Comparison of ENCODE assay signal across 1 cellular context in the genomic region with DNA sequence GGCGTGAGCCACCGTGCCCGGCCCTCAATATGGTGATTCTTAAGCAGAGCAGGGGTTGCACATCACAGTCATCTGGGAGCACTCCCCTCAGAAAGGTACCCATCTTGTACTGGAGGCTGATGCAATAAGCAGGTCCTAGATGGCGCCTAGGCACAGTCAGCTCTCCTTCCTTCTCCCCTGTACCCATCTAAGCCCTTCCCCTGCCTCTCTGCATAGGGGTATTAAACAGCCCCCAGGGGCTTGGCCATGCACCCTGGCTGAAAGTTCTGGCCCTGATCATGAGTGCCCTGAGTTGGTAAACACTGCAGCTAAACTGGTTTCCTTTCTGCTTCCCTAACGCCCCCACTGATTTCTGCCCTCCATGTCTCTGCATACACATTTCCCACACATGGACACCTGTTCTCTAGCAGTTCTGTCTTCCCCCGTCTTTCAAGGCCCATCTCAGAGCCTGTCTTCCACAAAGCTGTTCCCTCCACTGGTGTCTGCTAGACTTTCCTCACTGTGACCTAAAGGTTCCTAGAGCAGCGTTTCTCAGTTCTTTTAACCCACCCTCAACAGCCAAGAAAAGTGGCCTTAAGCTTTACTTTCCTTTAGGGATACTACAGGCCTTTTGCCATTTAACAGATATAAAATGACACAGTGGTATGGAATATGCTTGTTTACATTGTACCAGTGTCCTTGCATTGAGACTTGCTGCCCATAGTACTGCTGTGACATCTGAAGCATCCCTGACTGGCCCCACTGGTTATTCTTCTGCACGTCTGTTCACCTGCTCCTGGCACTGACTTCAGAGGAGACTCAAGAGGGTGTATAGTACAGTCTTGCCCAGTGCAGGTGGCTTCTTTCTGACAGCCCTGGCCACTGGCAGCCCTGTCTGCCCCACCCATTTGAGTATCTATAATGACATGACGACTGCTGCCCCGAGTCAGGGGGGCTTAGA.
TF ChIP-seq lines count a peak whose summit lies in the region.

No MANE protein-coding gene starts in this region.

TF ChIP-seq in K562, 482 proteins besides CTCF, POLR2A, EP300 and RAD21 (continues in another document):
- TF ChIP-seq, protein P1, sequence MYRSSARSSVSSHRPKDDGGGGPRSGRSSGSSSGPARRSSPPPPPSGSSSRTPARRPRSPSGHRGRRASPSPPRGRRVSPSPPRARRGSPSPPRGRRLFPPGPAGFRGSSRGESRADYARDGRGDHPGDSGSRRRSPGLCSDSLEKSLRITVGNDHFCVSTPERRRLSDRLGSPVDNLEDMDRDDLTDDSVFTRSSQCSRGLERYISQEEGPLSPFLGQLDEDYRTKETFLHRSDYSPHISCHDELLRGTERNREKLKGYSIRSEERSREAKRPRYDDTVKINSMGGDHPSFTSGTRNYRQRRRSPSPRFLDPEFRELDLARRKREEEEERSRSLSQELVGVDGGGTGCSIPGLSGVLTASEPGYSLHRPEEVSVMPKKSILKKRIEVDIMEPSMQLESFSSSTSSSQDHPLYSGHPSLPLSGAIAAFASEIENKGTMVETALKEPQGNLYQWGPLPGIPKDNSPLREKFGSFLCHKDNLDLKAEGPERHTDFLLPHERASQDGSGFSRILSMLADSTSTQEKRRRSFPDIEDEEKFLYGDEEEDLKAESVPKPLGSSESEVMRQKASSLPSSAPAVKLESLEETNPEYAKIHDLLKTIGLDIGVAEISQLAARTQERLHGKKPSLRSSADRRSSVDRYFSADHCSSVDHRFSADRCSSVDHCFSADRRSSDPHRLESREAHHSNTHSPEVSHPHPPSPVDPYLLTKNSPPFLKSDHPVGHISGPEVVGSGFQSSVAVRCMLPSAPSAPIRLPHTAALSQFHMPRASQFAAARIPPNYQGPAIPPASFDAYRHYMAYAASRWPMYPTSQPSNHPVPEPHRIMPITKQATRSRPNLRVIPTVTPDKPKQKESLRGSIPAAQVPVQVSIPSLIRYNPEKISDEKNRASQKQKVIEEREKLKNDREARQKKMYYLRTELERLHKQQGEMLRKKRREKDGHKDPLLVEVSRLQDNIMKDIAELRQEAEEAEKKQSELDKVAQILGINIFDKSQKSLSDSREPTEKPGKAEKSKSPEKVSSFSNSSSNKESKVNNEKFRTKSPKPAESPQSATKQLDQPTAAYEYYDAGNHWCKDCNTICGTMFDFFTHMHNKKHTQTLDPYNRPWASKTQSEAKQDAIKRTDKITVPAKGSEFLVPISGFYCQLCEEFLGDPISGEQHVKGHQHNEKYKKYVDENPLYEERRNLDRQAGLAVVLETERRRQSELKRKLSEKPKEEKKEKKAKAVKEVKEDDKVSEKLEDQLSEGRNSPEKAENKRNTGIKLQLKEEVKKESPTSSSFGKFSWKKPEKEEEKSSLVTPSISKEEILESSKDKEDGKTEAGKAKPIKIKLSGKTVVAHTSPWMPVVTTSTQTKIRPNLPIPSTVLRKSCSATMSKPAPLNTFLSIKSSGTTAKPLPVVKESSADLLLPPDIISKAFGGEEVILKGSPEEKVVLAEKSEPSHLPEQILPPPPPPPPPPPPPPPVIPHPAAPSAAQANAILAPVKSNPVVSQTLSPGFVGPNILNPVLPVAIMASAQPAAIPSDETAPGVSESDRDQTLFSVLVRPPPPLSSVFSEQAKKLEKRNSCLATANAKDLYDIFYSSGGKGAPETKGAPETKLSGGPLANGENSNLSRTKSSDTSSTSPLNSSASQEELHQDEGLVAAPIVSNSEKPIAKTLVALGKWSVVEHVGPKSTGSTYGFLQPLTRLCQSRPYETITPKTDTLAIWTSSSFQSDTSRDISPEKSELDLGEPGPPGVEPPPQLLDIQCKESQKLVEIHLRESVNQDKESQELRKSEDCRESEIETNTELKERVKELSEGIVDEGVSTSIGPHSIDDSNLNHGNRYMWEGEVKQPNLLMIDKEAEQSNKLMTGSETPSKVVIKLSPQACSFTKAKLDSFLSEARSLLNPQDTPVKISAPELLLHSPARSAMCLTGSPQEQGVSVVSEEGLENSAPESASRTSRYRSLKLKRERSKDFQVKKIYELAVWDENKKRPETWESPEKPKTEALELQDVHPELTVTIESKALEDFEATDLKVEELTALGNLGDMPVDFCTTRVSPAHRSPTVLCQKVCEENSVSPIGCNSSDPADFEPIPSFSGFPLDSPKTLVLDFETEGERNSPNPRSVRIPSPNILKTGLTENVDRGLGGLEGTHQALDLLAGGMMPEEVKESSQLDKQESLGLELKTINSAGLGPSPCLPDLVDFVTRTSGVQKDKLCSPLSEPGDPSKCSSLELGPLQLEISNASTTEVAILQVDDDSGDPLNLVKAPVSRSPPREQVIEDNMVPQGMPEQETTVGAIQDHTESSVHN (IDR thresholded peaks at IDR 0.05; ENCODE audit: borderline replicate concordance in 1 of 2, low read depth in 1 of 2) = no peak
- TF ChIP-seq ZC3H11A (IDR thresholded peaks at IDR 0.05; ENCODE audit: low read depth, low read length) (no peak), TOE1 (IDR thresholded peaks at IDR 0.05; ENCODE audit: borderline replicate concordance) (no peak), TOE1 (CRISPR knock-in tag; IDR thresholded peaks at IDR 0.05; ENCODE audit: borderline replicate concordance, low read depth) (peak; percentile 73; the same call in 1 of the 2 replicates), CBFA2T3 (IDR thresholded peaks at IDR 0.05) (no peak), ZNF696 (CRISPR knock-in tag; conservative IDR thresholded peaks at IDR 0.05) (no peak), ZNF184 (CRISPR knock-in tag; IDR thresholded peaks at IDR 0.05) (no peak), CHD2 (IDR thresholded peaks at IDR 0.05; ENCODE audit: low read depth, low read length) (no peak), EP400 (IDR thresholded peaks at IDR 0.05) (no peak), RBM14 (IDR thresholded peaks at IDR 0.05; ENCODE audit: borderline replicate concordance, insufficient read depth, low read depth, low read length) (no peak), SRF (CRISPR knock-in tag; IDR thresholded peaks at IDR 0.05) (no peak), WHSC1 (IDR thresholded peaks at IDR 0.05; ENCODE audit: low read length) (peak; percentile 33), ZNF583 (CRISPR knock-in tag; IDR thresholded peaks at IDR 0.05) (peak; percentile 71; the same call in 1 of the 2 replicates), ZNF324 (CRISPR knock-in tag; IDR thresholded peaks at IDR 0.05) (no peak), DACH1 (IDR thresholded peaks at IDR 0.05; ENCODE audit: partially characterized antibody) (no peak), FOSL1 (tag; conservative IDR thresholded peaks at IDR 0.05) (no peak)
- TF ChIP-seq, protein P2, sequence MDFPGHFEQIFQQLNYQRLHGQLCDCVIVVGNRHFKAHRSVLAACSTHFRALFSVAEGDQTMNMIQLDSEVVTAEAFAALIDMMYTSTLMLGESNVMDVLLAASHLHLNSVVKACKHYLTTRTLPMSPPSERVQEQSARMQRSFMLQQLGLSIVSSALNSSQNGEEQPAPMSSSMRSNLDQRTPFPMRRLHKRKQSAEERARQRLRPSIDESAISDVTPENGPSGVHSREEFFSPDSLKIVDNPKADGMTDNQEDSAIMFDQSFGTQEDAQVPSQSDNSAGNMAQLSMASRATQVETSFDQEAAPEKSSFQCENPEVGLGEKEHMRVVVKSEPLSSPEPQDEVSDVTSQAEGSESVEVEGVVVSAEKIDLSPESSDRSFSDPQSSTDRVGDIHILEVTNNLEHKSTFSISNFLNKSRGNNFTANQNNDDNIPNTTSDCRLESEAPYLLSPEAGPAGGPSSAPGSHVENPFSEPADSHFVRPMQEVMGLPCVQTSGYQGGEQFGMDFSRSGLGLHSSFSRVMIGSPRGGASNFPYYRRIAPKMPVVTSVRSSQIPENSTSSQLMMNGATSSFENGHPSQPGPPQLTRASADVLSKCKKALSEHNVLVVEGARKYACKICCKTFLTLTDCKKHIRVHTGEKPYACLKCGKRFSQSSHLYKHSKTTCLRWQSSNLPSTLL (IDR thresholded peaks at IDR 0.05) = no peak
- TF ChIP-seq, protein P3, sequence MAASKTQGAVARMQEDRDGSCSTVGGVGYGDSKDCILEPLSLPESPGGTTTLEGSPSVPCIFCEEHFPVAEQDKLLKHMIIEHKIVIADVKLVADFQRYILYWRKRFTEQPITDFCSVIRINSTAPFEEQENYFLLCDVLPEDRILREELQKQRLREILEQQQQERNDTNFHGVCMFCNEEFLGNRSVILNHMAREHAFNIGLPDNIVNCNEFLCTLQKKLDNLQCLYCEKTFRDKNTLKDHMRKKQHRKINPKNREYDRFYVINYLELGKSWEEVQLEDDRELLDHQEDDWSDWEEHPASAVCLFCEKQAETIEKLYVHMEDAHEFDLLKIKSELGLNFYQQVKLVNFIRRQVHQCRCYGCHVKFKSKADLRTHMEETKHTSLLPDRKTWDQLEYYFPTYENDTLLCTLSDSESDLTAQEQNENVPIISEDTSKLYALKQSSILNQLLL (CRISPR knock-in tag; IDR thresholded peaks at IDR 0.05; ENCODE audit: borderline replicate concordance) = 0 out of 2 replicates have a peak, but pooled peaks have one; percentile 51
- TF ChIP-seq, protein P4, sequence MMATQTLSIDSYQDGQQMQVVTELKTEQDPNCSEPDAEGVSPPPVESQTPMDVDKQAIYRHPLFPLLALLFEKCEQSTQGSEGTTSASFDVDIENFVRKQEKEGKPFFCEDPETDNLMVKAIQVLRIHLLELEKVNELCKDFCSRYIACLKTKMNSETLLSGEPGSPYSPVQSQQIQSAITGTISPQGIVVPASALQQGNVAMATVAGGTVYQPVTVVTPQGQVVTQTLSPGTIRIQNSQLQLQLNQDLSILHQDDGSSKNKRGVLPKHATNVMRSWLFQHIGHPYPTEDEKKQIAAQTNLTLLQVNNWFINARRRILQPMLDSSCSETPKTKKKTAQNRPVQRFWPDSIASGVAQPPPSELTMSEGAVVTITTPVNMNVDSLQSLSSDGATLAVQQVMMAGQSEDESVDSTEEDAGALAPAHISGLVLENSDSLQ (IDR thresholded peaks at IDR 0.05) = no peak
- TF ChIP-seq, protein P5, sequence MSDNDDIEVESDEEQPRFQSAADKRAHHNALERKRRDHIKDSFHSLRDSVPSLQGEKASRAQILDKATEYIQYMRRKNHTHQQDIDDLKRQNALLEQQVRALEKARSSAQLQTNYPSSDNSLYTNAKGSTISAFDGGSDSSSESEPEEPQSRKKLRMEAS (CRISPR knock-in tag; IDR thresholded peaks at IDR 0.05) = 0 out of 2 replicates have a peak, but pooled peaks have one; percentile 10
- TF ChIP-seq, protein P6, sequence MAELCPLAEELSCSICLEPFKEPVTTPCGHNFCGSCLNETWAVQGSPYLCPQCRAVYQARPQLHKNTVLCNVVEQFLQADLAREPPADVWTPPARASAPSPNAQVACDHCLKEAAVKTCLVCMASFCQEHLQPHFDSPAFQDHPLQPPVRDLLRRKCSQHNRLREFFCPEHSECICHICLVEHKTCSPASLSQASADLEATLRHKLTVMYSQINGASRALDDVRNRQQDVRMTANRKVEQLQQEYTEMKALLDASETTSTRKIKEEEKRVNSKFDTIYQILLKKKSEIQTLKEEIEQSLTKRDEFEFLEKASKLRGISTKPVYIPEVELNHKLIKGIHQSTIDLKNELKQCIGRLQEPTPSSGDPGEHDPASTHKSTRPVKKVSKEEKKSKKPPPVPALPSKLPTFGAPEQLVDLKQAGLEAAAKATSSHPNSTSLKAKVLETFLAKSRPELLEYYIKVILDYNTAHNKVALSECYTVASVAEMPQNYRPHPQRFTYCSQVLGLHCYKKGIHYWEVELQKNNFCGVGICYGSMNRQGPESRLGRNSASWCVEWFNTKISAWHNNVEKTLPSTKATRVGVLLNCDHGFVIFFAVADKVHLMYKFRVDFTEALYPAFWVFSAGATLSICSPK (IDR thresholded peaks at IDR 0.05; ENCODE audit: borderline replicate concordance) = no peak
- TF ChIP-seq, protein P7, sequence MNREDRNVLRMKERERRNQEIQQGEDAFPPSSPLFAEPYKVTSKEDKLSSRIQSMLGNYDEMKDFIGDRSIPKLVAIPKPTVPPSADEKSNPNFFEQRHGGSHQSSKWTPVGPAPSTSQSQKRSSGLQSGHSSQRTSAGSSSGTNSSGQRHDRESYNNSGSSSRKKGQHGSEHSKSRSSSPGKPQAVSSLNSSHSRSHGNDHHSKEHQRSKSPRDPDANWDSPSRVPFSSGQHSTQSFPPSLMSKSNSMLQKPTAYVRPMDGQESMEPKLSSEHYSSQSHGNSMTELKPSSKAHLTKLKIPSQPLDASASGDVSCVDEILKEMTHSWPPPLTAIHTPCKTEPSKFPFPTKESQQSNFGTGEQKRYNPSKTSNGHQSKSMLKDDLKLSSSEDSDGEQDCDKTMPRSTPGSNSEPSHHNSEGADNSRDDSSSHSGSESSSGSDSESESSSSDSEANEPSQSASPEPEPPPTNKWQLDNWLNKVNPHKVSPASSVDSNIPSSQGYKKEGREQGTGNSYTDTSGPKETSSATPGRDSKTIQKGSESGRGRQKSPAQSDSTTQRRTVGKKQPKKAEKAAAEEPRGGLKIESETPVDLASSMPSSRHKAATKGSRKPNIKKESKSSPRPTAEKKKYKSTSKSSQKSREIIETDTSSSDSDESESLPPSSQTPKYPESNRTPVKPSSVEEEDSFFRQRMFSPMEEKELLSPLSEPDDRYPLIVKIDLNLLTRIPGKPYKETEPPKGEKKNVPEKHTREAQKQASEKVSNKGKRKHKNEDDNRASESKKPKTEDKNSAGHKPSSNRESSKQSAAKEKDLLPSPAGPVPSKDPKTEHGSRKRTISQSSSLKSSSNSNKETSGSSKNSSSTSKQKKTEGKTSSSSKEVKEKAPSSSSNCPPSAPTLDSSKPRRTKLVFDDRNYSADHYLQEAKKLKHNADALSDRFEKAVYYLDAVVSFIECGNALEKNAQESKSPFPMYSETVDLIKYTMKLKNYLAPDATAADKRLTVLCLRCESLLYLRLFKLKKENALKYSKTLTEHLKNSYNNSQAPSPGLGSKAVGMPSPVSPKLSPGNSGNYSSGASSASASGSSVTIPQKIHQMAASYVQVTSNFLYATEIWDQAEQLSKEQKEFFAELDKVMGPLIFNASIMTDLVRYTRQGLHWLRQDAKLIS (CRISPR knock-in tag; IDR thresholded peaks at IDR 0.05) = peak; percentile 55; the same call in 1 of the 2 replicates
- TF ChIP-seq, protein P8, sequence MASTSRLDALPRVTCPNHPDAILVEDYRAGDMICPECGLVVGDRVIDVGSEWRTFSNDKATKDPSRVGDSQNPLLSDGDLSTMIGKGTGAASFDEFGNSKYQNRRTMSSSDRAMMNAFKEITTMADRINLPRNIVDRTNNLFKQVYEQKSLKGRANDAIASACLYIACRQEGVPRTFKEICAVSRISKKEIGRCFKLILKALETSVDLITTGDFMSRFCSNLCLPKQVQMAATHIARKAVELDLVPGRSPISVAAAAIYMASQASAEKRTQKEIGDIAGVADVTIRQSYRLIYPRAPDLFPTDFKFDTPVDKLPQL (IDR thresholded peaks at IDR 0.05; ENCODE audit: extremely low read depth, insufficient read length) = no peak
- TF ChIP-seq, protein P9, sequence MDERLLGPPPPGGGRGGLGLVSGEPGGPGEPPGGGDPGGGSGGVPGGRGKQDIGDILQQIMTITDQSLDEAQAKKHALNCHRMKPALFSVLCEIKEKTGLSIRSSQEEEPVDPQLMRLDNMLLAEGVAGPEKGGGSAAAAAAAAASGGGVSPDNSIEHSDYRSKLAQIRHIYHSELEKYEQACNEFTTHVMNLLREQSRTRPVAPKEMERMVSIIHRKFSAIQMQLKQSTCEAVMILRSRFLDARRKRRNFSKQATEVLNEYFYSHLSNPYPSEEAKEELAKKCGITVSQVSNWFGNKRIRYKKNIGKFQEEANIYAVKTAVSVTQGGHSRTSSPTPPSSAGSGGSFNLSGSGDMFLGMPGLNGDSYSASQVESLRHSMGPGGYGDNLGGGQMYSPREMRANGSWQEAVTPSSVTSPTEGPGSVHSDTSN (CRISPR knock-in tag; IDR thresholded peaks at IDR 0.05; ENCODE audit: low read depth) = no peak
- TF ChIP-seq, protein P9 (tag; conservative IDR thresholded peaks at IDR 0.05; ENCODE audit: low read depth) = no peak
